In genomic region chr12:123934016-123934620, GRCh38 we compare ENCODE assay signal across 22 cellular contexts.
"Had no signal": no experiment of that assay in that cellular context is flagged by ENCODE, and none has a peak within 500 bp of the region (broad histone marks: within the 10 kb centered on the region; RNA-seq: fewer than 3 reads in every experiment).

No MANE protein-coding gene starts in this region.

- H3K27me3 Mint-ChIP-seq: activated naive CD8-positive, alpha-beta T cell treated with anti-CD3 and anti-CD28 coated beads for 36 hours; naive thymus-derived CD8-positive, alpha-beta T cell had no signal

- H3K9me3 ChIP-seq: lower lobe of right lung, neutrophil, ovary, psoas muscle, right atrium auricular region, spleen, thyroid gland had no signal

- H3K27ac ChIP-seq: neutrophil, ovary, psoas muscle, right atrium auricular region, spleen, thyroid gland, WERI-Rb-1 had no signal

- H3K27ac Mint-ChIP-seq: activated CD4-positive, alpha-beta T cell treated with anti-CD3 and anti-CD28 coated beads for 36 hours; activated naive CD8-positive, alpha-beta T cell treated with anti-CD3 and anti-CD28 coated beads for 36 hours had no signal

- H3K9me3 Mint-ChIP-seq: activated naive CD8-positive, alpha-beta T cell treated with anti-CD3 and anti-CD28 coated beads for 36 hours; activated T-cell treated with anti-CD3 and anti-CD28 coated beads, Interleukin-2, amount 50 U/mL, for 4 hours; effector memory CD8-positive, alpha-beta T cell; naive thymus-derived CD8-positive, alpha-beta T cell had no signal

- H3K4me3 ChIP-seq: dorsolateral prefrontal cortex, lower lobe of right lung, ovary, psoas muscle, right atrium auricular region, spleen, thyroid gland had no signal

- H3K36me3 ChIP-seq: ovary, WERI-Rb-1 had no signal

- ATAC-seq: activated CD4-positive, alpha-beta T cell treated with anti-CD3 and anti-CD28 coated beads for 36 hours; activated T-cell treated with anti-CD3 and anti-CD28 coated beads, Interleukin-2, amount 50 U/mL, for 4 hours; naive thymus-derived CD8-positive, alpha-beta T cell; psoas muscle; stimulated activated naive CD8-positive, alpha-beta T cell treated with anti-CD3 and anti-CD28 coated beads, Interleukin-15, Interleukin-2, amounts not matched to agents 100 U/mL and 50 U/mL, for 24 hours had no signal

- H3K4me3 Mint-ChIP-seq: activated CD4-positive, alpha-beta T cell treated with anti-CD3 and anti-CD28 coated beads for 36 hours; activated naive CD8-positive, alpha-beta T cell treated with anti-CD3 and anti-CD28 coated beads for 36 hours; activated T-cell treated with anti-CD3 and anti-CD28 coated beads, Interleukin-2, amount 50 U/mL, for 4 hours; effector memory CD8-positive, alpha-beta T cell had no signal

- H3K36me3 Mint-ChIP-seq: activated naive CD8-positive, alpha-beta T cell treated with anti-CD3 and anti-CD28 coated beads for 36 hours had no signal

- H3K4me1 ChIP-seq: psoas muscle had no signal

- H3K27me3 ChIP-seq: dorsolateral prefrontal cortex, neutrophil, ovary, right atrium auricular region, spleen, thyroid gland had no signal

- DNase-seq: activated CD4-positive, alpha-beta T cell treated with anti-CD3 and anti-CD28 coated beads for 36 hours; activated CD4-positive, alpha-beta T cell treated with anti-CD3 and anti-CD28 coated beads, Interleukin-2, amount 50 U/mL, for 4 hours; activated CD8-positive, alpha-beta memory T cell treated with anti-CD3 and anti-CD28 coated beads for 24 hours; activated CD8-positive, alpha-beta memory T cell treated with anti-CD3 and anti-CD28 coated beads, Interleukin-2, amount 50 U/mL, for 4 hours; activated naive CD4-positive, alpha-beta T cell treated with Interleukin-2 at 50 U/mL for 16 hours; activated naive CD8-positive, alpha-beta T cell treated with anti-CD3 and anti-CD28 coated beads for 36 hours; activated T-cell treated with anti-CD3 and anti-CD28 coated beads, Interleukin-2, amount 50 U/mL, for 4 hours; central memory CD4-positive, alpha-beta T cell; effector memory CD8-positive, alpha-beta T cell; lower lobe of right lung; naive thymus-derived CD8-positive, alpha-beta T cell; ovary; psoas muscle; spleen; stimulated activated CD4-positive, alpha-beta T cell treated with anti-CD3 and anti-CD28 coated beads, Interleukin-4, amount 100 ng/mL, for 1 hour; stimulated activated naive CD8-positive, alpha-beta T cell treated with anti-CD3 and anti-CD28 coated beads, Interleukin-15, Interleukin-2, amounts not matched to agents 100 U/mL and 50 U/mL, for 24 hours; T-helper 1 cell; thyroid gland; WERI-Rb-1 had no signal
